ENCODE assay signal across 8 cellular contexts in the genomic region with DNA sequence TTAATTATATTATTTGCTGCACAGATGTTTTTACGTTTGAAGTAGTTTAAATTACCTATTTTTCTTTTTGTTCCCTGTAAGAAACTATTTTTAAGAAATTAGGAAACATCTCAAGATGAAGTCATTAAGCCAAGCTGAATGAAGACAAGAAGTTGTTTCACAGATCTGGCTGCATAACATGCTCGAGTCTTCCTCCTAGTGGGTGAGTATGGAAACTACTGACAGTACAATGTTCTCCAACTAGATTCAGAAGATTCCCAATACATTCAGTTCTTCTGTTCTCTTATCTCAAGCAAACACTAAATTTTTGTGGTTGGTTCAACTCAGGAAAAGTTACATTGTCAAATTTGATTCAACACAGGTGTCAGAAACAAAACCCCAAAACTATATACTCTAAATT.
A peak's percentile ranks its signal among the peaks of the same experiment; 100 is the strongest.
DNase-seq lines count a peak whose midpoint lies in the region; ATAC-seq and TF ChIP-seq lines count a peak whose summit lies in the region.

No MANE protein-coding gene starts in this region.

- H3K4me1 ChIP-seq in mucosa of descending colon (ENCODE audit: low read depth) (no peaks in the 10 kb centered on the region), Peyer's patch (no peaks in the 10 kb centered on the region)

- in situ Hi-C loops in astrocyte of the spinal cord (cut with HindIII; ENCODE audit: low sequenced_read_pairs) = no loop called here

- TF ChIP-seq POLR2A in Peyer's patch (IDR thresholded peaks at IDR 0.05) = no peak

- H3K36me3 ChIP-seq in mucosa of descending colon (ENCODE audit: low read depth) (no peaks in the 10 kb centered on the region), Peyer's patch (no peaks in the 10 kb centered on the region)

- intact Hi-C loops in mucosa of descending colon (cut with DNase I, micrococcal nuclease) = no loop called here

- no peaks in the 10 kb centered on the region for H3K27me3 ChIP-seq in Peyer's patch

- H3K4me3 ChIP-seq in astrocyte of the spinal cord (ENCODE audit: low read depth, low read length) (no peak overlapping the region), mucosa of descending colon (no peak overlapping the region), Peyer's patch (no peak overlapping the region)

- no peak overlapping the region for H3K27ac ChIP-seq in Peyer's patch

- DNase-seq in NCI-H345 (lab: John Stamatoyannopoulos, UW) = peak; percentile 5
- no peak for DNase-seq in NCI-H345 treated with DMSO at 0.1 percent for 48 hours (lab: John Stamatoyannopoulos, UW; ENCODE audit: unreplicated experiment)
- peak; percentile 17 for DNase-seq in astrocyte of the spinal cord (ENCODE audit: low read depth, low spot score)
- DNase-seq in mucosa of descending colon = peak in 1 of 3 donors; percentile 4
- no peak for DNase-seq in Peyer's patch
- no peak for DNase-seq in stimulated activated naive CD8-positive, alpha-beta T cell treated with anti-CD3 and anti-CD28 coated beads, Interleukin-15, Interleukin-2, amounts not matched to agents 100 U/mL and 50 U/mL, for 24 hours

- H3K9me3 ChIP-seq in mucosa of descending colon (no peaks in the 10 kb centered on the region), Peyer's patch (no peaks in the 10 kb centered on the region)

- TF ChIP-seq CTCF in astrocyte of the spinal cord (IDR thresholded peaks at IDR 0.05; ENCODE audit: low read depth, low read length) (peak; percentile 42), mucosa of descending colon (IDR thresholded peaks at IDR 0.05) (no peak), Peyer's patch (IDR thresholded peaks at IDR 0.05) (peak in 3 of 6 experiments; percentile 20 to 36 (median 34))

- ATAC-seq in HG03378 (IDR thresholded peaks at IDR 0.05; ENCODE audit: unreplicated experiment) (peak; percentile 89), mucosa of descending colon (peak; percentile 33), HG02981 (IDR thresholded peaks at IDR 0.05; ENCODE audit: unreplicated experiment) (no peak)
- ATAC-seq in stimulated activated naive CD8-positive, alpha-beta T cell treated with anti-CD3 and anti-CD28 coated beads, Interleukin-15, Interleukin-2, amounts not matched to agents 100 U/mL and 50 U/mL, for 24 hours = no peak

Comparison
In these comparisons a context has a peak if more than half of its experiments do, and no peak if none do; other contexts are left out.
1. DNase-seq: peak in NCI-H345 (single experiment) and astrocyte of the spinal cord (single experiment); none in NCI-H345 treated with DMSO at 0.1 percent for 48 hours (single experiment), Peyer's patch (0 of 3) and stimulated activated naive CD8-positive, alpha-beta T cell treated with anti-CD3 and anti-CD28 coated beads, Interleukin-15, Interleukin-2, amounts not matched to agents 100 U/mL and 50 U/mL, for 24 hours (single experiment).
2. ATAC-seq: peak in HG03378 (single experiment) and mucosa of descending colon (single experiment); none in HG02981 (single experiment) and stimulated activated naive CD8-positive, alpha-beta T cell treated with anti-CD3 and anti-CD28 coated beads, Interleukin-15, Interleukin-2, amounts not matched to agents 100 U/mL and 50 U/mL, for 24 hours (single experiment).